Comparison of ENCODE assay signal across 8 cellular contexts in the genomic region with DNA sequence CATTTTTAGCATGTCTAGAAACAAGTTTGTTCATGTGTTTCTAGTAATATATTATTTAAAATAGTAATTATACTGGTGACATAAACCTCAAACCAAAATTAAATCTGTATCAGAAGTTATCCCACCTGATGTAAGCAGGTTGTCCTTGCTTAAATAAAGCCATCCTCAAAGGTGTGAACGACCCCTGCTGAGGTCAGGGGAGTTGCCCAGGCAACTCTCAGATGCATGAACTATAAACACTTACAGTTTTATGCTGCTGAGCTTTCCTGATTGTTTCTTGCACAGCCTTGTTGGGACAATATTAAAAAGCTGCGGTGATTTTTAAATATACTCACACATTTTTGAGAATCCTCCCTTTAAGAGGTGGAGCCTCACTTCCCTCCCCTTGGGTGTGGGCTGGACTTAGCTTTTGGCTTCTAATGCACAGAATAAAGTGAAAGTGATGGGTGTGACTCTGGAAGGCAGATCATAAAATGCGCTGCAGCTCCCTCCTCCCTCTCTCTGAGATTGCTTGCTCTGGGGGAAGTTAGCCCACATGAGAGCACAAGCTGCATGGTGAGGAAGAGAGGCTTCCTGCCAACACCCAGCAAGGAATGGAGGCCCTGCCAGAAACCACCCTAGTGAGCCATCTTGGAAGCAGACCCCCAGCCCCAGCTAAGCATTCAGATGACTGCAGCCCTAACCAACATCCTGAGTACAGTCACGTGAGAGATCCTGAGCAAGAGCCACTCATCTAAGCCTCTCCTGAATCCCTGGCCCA.
DNase-seq lines count a peak whose midpoint lies in the region; ATAC-seq and TF ChIP-seq lines count a peak whose summit lies in the region.

No MANE protein-coding gene starts in this region.

- CTCF ChIA-PET in HCT116 (lab: Charles Lee) = no interaction called here
- CTCF ChIA-PET in activated CD8-positive, alpha-beta T cell treated with anti-CD3 and anti-CD28 coated beads for 36 hours (lab: Charles Lee) = no interaction called here

- POLR2A ChIA-PET in HCT116 (lab: Charles Lee) = no interaction called here
- POLR2A ChIA-PET in activated CD8-positive, alpha-beta T cell treated with anti-CD3 and anti-CD28 coated beads for 36 hours (lab: Charles Lee) = no interaction called here

- peaks cover 18 to 29% of the 10 kb centered on the region in 2 experiments for H3K4me1 ChIP-seq in HCT116 (ENCODE audit: control insufficient read depth in 1 of 2, insufficient read depth in 2 of 2, low read length in 2 of 2)

- H4K20me1 ChIP-seq in HCT116 (ENCODE audit: insufficient read depth) = no peaks in the 10 kb centered on the region

- H3K9me3 ChIP-seq in HCT116 (ENCODE audit: control insufficient read depth in 1 of 2, insufficient read depth in 1 of 2, low read depth in 1 of 2, low read length in 2 of 2) = no peaks in the 10 kb centered on the region

- H3K4me3 ChIP-seq in GM12864 (ENCODE audit: low read depth, low read length) (no peak overlapping the region), HCT116 (replicated peaks in 1 of 2; ENCODE audit: low read depth in 1 of 2, low read length in 2 of 2) (peak overlapping the region; percentile 6 to 37; a peak in 3 of 4 replicates), skeletal muscle cell (ENCODE audit: low read depth, low read length) (no peak overlapping the region)

- TF ChIP-seq CTCF in GM12864 (IDR thresholded peaks at IDR 0.05; ENCODE audit: low read depth, low read length, missing control alignments) = no peak
- no peak for TF ChIP-seq CTCF in HCT116 (IDR thresholded peaks at IDR 0.05 in 2 of 3, conservative IDR thresholded peaks at IDR 0.05 in 1 of 3; ENCODE audit: borderline replicate concordance in 1 of 3, insufficient read depth in 1 of 3, low read depth in 2 of 3, low read length in 2 of 3)
- no peak for TF ChIP-seq CTCF in activated CD8-positive, alpha-beta T cell treated with anti-CD3 and anti-CD28 coated beads for 36 hours (IDR thresholded peaks at IDR 0.05)

- peak overlapping the region; percentile 25 for H3K4me3 Mint-ChIP-seq in activated CD8-positive, alpha-beta T cell treated with anti-CD3 and anti-CD28 coated beads for 36 hours

- H3K27ac Mint-ChIP-seq in activated CD8-positive, alpha-beta T cell treated with anti-CD3 and anti-CD28 coated beads for 36 hours = peak overlapping the region; percentile 43

- H3K4me1 Mint-ChIP-seq in activated CD8-positive, alpha-beta T cell treated with anti-CD3 and anti-CD28 coated beads for 36 hours (ENCODE audit: low read depth) = peaks cover 6% of the 10 kb centered on the region

- H3K27ac ChIP-seq in HCT116 (ENCODE audit: low read depth, low read length) = peak overlapping the region; percentile 30

- DNase-seq in GM12864 (ENCODE audit: low read depth) = peak; percentile 38
- peak; percentile 59 for DNase-seq in HCT116 (ENCODE audit: low read depth, low spot score)
- DNase-seq in NCI-H1436 treated with DMSO at 0.1 percent for 48 hours (lab: John Stamatoyannopoulos, UW) = peak; percentile 63
- peak; percentile 57 for DNase-seq in activated CD8-positive, alpha-beta T cell treated with anti-CD3 and anti-CD28 coated beads for 36 hours
- DNase-seq in fibroblast of peridontal ligament (ENCODE audit: extremely low read depth) = peak; percentile 90
- DNase-seq in skeletal muscle cell (ENCODE audit: low read depth) = peak; percentile 84
- no peak for DNase-seq in C1 segment of cervical spinal cord (lab: John Stamatoyannopoulos, UW)
- DNase-seq in cortex of kidney (lab: John Stamatoyannopoulos, UW) = no peak

- peak overlapping the region; percentile 96 for H2AFZ ChIP-seq in HCT116 (ENCODE audit: low read depth, low read length, poor library complexity, severe bottlenecking)

- RAD21 ChIA-PET in HCT116 (lab: Charles Lee; ENCODE audit: low non-redundant PET in 1 of 2, low total read pairs in 2 of 2, uncharacterized antibody in 2 of 2, unreplicated experiment in 2 of 2) = no interaction called here

- H3K27me3 Mint-ChIP-seq in activated CD8-positive, alpha-beta T cell treated with anti-CD3 and anti-CD28 coated beads for 36 hours = no peaks in the 10 kb centered on the region

- intact Hi-C loops in HCT116 (cut with micrococcal nuclease) = no loop called here
- intact Hi-C loops in activated CD8-positive, alpha-beta T cell treated with anti-CD3 and anti-CD28 coated beads for 36 hours (cut with micrococcal nuclease) = no loop called here

- TF ChIP-seq RAD21 in HCT116 (IDR thresholded peaks at IDR 0.05; ENCODE audit: low read depth) = no peak

- peak; percentile 95 for ATAC-seq in HCT116
- ATAC-seq in activated CD8-positive, alpha-beta T cell treated with anti-CD3 and anti-CD28 coated beads for 36 hours = peak; percentile 95

- no peaks in the 10 kb centered on the region for H3K36me3 ChIP-seq in HCT116 (ENCODE audit: control insufficient read depth in 1 of 2, insufficient read depth in 2 of 2, low read length in 2 of 2)

- TF ChIP-seq POLR2A in HCT116 (IDR thresholded peaks at IDR 0.05; ENCODE audit: borderline replicate concordance, extremely low read depth, insufficient read depth, insufficient read length) = peak; percentile 42

- H3K36me3 Mint-ChIP-seq in activated CD8-positive, alpha-beta T cell treated with anti-CD3 and anti-CD28 coated beads for 36 hours (ENCODE audit: low read depth) = no peaks in the 10 kb centered on the region

- no peaks in the 10 kb centered on the region for H3K9me2 ChIP-seq in HCT116 (ENCODE audit: insufficient read depth)

- H3K9ac ChIP-seq in HCT116 (ENCODE audit: low read length) = peak overlapping the region; percentile 5; the same call in 1 of the 2 replicates

- H3K79me2 ChIP-seq in HCT116 (ENCODE audit: insufficient read depth, low read length) = no peaks in the 10 kb centered on the region

- no peaks in the 10 kb centered on the region for H3K9me3 Mint-ChIP-seq in activated CD8-positive, alpha-beta T cell treated with anti-CD3 and anti-CD28 coated beads for 36 hours

- H3K27me3 ChIP-seq in HCT116 (ENCODE audit: insufficient read depth, low read length) = no peaks in the 10 kb centered on the region

- H3K4me2 ChIP-seq in HCT116 (ENCODE audit: low read length) = peak overlapping the region; percentile 74

- no TSS peak for BruUV-seq in HCT116 (replicated peaks; lab: Mats Ljungman, UMichigan)

TF ChIP-seq in HCT116, 20 proteins besides CTCF, POLR2A, EP300 and RAD21:
- TF ChIP-seq, protein P1, sequence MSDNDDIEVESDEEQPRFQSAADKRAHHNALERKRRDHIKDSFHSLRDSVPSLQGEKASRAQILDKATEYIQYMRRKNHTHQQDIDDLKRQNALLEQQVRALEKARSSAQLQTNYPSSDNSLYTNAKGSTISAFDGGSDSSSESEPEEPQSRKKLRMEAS (IDR thresholded peaks at IDR 0.05) = peak; percentile 24; the same call in 1 of the 2 replicates
- peak; percentile 27; the same call in 1 of the 2 replicates for TF ChIP-seq SP1 (IDR thresholded peaks at IDR 0.05; ENCODE audit: low read depth)
- TF ChIP-seq ZNF274 (IDR thresholded peaks at IDR 0.05; ENCODE audit: low read depth, low read length) = no peak

Comparison
In these comparisons a context has a peak if more than half of its experiments do, and no peak if none do; other contexts are left out.
1. DNase-seq: peak in GM12864 (single experiment), HCT116 (single experiment), NCI-H1436 treated with DMSO at 0.1 percent for 48 hours (single experiment), activated CD8-positive, alpha-beta T cell treated with anti-CD3 and anti-CD28 coated beads for 36 hours (single experiment), fibroblast of peridontal ligament (single experiment) and skeletal muscle cell (single experiment); none in C1 segment of cervical spinal cord (0 of 14) and cortex of kidney (single experiment).
2. H3K4me3 ChIP-seq: peak in HCT116 (2 of 2); none in GM12864 (single experiment) and skeletal muscle cell (single experiment).